Comparison of ENCODE assay signal across 15 cellular contexts in the genomic region with DNA sequence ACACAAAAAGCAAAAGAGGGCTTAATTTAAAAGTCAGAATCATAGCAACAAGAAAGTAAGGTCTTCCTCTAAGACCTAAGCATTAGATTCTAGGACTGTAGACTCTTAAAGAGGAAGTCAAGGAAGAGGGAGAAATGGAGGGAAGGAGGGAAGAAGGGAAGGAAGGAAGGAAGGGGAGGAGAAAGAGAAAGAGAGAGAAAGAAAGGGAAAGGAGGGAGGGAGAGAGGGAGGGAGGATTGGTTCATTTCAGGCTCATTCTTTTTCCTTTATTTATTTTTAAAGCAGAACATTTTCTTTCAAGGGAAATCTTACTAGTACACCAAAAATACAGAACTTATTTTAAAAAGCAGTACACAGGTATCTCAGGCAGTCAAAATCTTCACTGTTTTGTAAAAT.
A peak's percentile ranks its signal among the peaks of the same experiment; 100 is the strongest.
DNase-seq lines count a peak whose midpoint lies in the region; ATAC-seq, FAIRE-seq and TF ChIP-seq lines count a peak whose summit lies in the region.
"Had no signal": no experiment of that assay in that cellular context is flagged by ENCODE, and none has a peak within 500 bp of the region (broad histone marks: within the 10 kb centered on the region; RNA-seq: fewer than 3 reads in every experiment).

No MANE protein-coding gene starts in this region.

- FAIRE-seq in HepG2 (lab: Jason Lieb, UNC) (no peak), HTR-8/SVneo (lab: Jason Lieb, UNC) (no peak)
- FAIRE-seq: G401.6 had no signal

- peaks cover 69% of the 10 kb centered on the region for H3K4me1 ChIP-seq in HepG2 (ENCODE audit: insufficient read depth, low read length)
- peaks cover 0 to 16% (median 0%) of the 10 kb centered on the region in 4 donors for H3K4me1 ChIP-seq in right lobe of liver
- H3K4me1 ChIP-seq in muscle layer of duodenum (ENCODE audit: control insufficient read depth in 1 of 2, insufficient read depth in 2 of 2, low read length in 2 of 2): peaks cover 0 to 13% of the 10 kb centered on the region in 2 donors

- H3K4me3 Mint-ChIP-seq in chondrocyte (ENCODE audit: unreplicated experiment): no peak overlapping the region
- H3K4me3 Mint-ChIP-seq in activated T-cell treated with anti-CD3 and anti-CD28 coated beads, Interleukin-2, amount 50 U/mL, for 4 hours: no peak overlapping the region
- H3K4me3 Mint-ChIP-seq: activated CD8-positive, alpha-beta T cell treated with anti-CD3 and anti-CD28 coated beads, Interleukin-2, amount 10 ng/mL, durations not matched to agents 7 days and 5 days had no signal

- no peaks in the 10 kb centered on the region for H3K9me3 Mint-ChIP-seq in chondrocyte (ENCODE audit: low read depth)
- H3K9me3 Mint-ChIP-seq in activated T-cell treated with anti-CD3 and anti-CD28 coated beads, Interleukin-2, amount 50 U/mL, for 4 hours: no peaks in the 10 kb centered on the region

- H3K36me3 Mint-ChIP-seq in chondrocyte (ENCODE audit: low read depth): peaks cover 9% of the 10 kb centered on the region
- no peaks in the 10 kb centered on the region for H3K36me3 Mint-ChIP-seq in activated T-cell treated with anti-CD3 and anti-CD28 coated beads, Interleukin-2, amount 50 U/mL, for 4 hours (ENCODE audit: insufficient read depth)

- TF ChIP-seq CTCF in HepG2 (CRISPR knock-in tag; IDR thresholded peaks at IDR 0.05): no peak
- no peak for TF ChIP-seq CTCF in right lobe of liver (IDR thresholded peaks at IDR 0.05)
- no peak for TF ChIP-seq CTCF in chondrocyte (IDR thresholded peaks at IDR 0.05)

- peak overlapping the region; percentile 7 for H3K27ac ChIP-seq in HepG2 (ENCODE audit: extremely low read length, insufficient read depth, low read length)
- no peak overlapping the region for H3K27ac ChIP-seq in right lobe of liver
- peak overlapping the region; percentile 83 for H3K27ac ChIP-seq in muscle layer of duodenum (ENCODE audit: low read length)
- H3K27ac ChIP-seq: ascending aorta, ovary, upper lobe of left lung had no signal

- peaks cover 2% of the 10 kb centered on the region for H3K79me2 ChIP-seq in HepG2 (ENCODE audit: insufficient read depth, low read length)

- BruUV-seq in HepG2 (replicated peaks; lab: Mats Ljungman, UMichigan): no TSS peak

- H4K20me1 ChIP-seq in HepG2 (ENCODE audit: insufficient read depth, low read length): no peaks in the 10 kb centered on the region

- CTCF ChIA-PET in HepG2 (lab: Yijun Ruan, JAX; ENCODE audit: low intra/inter-chr PET ratio, low total read pairs): no interaction called here

- no peak for TF ChIP-seq POLR2A in HepG2 (IDR thresholded peaks at IDR 0.05; ENCODE audit: insufficient read depth in 1 of 2, low read depth in 2 of 2, low read length in 2 of 2)
- TF ChIP-seq POLR2A in right lobe of liver (IDR thresholded peaks at IDR 0.05): no peak

- H2AFZ ChIP-seq in HepG2 (ENCODE audit: low read length): no peak overlapping the region

- TF ChIP-seq EP300 in HepG2 (IDR thresholded peaks at IDR 0.05; ENCODE audit: low read depth in 2 of 2, low read length in 2 of 2): no peak
- no peak for TF ChIP-seq EP300 in HepG2 (CRISPR knock-in tag; IDR thresholded peaks at IDR 0.05; ENCODE audit: borderline replicate concordance)

- DNase-seq in HepG2 (ENCODE audit: low spot score) (no peak), right lobe of liver (no peak), chondrocyte (ENCODE audit: low spot score) (no peak), HTR-8/SVneo (ENCODE audit: insufficient read length, low spot score) (no peak), superior temporal gyrus (ENCODE audit: extremely low spot score) (no peak), NCI-H1092 (lab: John Stamatoyannopoulos, UW) (no peak)
- DNase-seq in activated T-cell treated with anti-CD3 and anti-CD28 coated beads, Interleukin-2, amount 50 U/mL, for 4 hours: no peak
- DNase-seq: activated CD8-positive, alpha-beta T cell treated with anti-CD3 and anti-CD28 coated beads, Interleukin-2, amount 10 ng/mL, durations not matched to agents 7 days and 5 days; NCI-H1105; ovary; upper lobe of left lung had no signal

- no peak overlapping the region for H3K4me3 ChIP-seq in HepG2 (replicated peaks in 1 of 3; ENCODE audit: insufficient read depth in 1 of 3, low read depth in 2 of 3, low read length in 3 of 3)
- no peak overlapping the region for H3K4me3 ChIP-seq in right lobe of liver
- H3K4me3 ChIP-seq in muscle layer of duodenum (ENCODE audit: low read depth in 1 of 2, low read length in 2 of 2): no peak overlapping the region
- H3K4me3 ChIP-seq: ascending aorta, lung, ovary, upper lobe of left lung had no signal

- TF ChIP-seq RAD21 in HepG2 (CRISPR knock-in tag; IDR thresholded peaks at IDR 0.05): no peak

- no peaks in the 10 kb centered on the region for H3K27me3 Mint-ChIP-seq in chondrocyte (ENCODE audit: low read depth)
- H3K27me3 Mint-ChIP-seq in activated T-cell treated with anti-CD3 and anti-CD28 coated beads, Interleukin-2, amount 50 U/mL, for 4 hours (ENCODE audit: low read depth): no peaks in the 10 kb centered on the region

- intact Hi-C loops in HepG2 (cut with micrococcal nuclease; ENCODE audit: unreplicated experiment) (loop anchor here (5.0 kb wide), 1 partner anchor 82 kb away; a partner anchor contains a TSS), right lobe of liver (cut with DNase I) (no loop called here)

- H3K9me3 ChIP-seq in HepG2 (ENCODE audit: low read length): no peaks in the 10 kb centered on the region
- no peaks in the 10 kb centered on the region for H3K9me3 ChIP-seq in right lobe of liver
- H3K9me3 ChIP-seq in muscle layer of duodenum (ENCODE audit: control insufficient read depth in 1 of 2, low read length in 2 of 2): no peaks in the 10 kb centered on the region
- H3K9me3 ChIP-seq: ascending aorta, ovary, upper lobe of left lung had no signal

- H3K27me3 ChIP-seq in HepG2 (ENCODE audit: control insufficient read depth in 1 of 2, insufficient read depth in 2 of 2, low read length in 2 of 2) (no peaks in the 10 kb centered on the region), right lobe of liver (no peaks in the 10 kb centered on the region), muscle layer of duodenum (ENCODE audit: low read depth, low read length) (no peaks in the 10 kb centered on the region)
- H3K27me3 ChIP-seq: ascending aorta, ovary, upper lobe of left lung had no signal

- peaks cover 30% of the 10 kb centered on the region for H3K4me1 Mint-ChIP-seq in chondrocyte (ENCODE audit: low read depth)
- H3K4me1 Mint-ChIP-seq in activated T-cell treated with anti-CD3 and anti-CD28 coated beads, Interleukin-2, amount 50 U/mL, for 4 hours (ENCODE audit: low read depth): peaks cover 1% of the 10 kb centered on the region

- no peak overlapping the region for H3K9ac ChIP-seq in HepG2 (ENCODE audit: insufficient read depth, low read depth, low read length)

- H3K36me3 ChIP-seq in HepG2 (replicated peaks in 1 of 2; ENCODE audit: control insufficient read depth in 1 of 2, insufficient read depth in 2 of 2, low read length in 2 of 2): peaks cover 16 to 47% of the 10 kb centered on the region in 2 experiments; a peak in 4 of 5 replicates
- peaks cover 0 to 12% (median 0%) of the 10 kb centered on the region in 4 donors for H3K36me3 ChIP-seq in right lobe of liver
- peaks cover 23 to 29% of the 10 kb centered on the region in 2 donors for H3K36me3 ChIP-seq in muscle layer of duodenum (ENCODE audit: control insufficient read depth in 1 of 2, insufficient read depth in 2 of 2, low read length in 2 of 2)
- H3K36me3 ChIP-seq: ovary had no signal

- ATAC-seq in HepG2 (no peak), right lobe of liver (no peak)
- ATAC-seq in activated T-cell treated with anti-CD3 and anti-CD28 coated beads, Interleukin-2, amount 50 U/mL, for 4 hours: no peak

- H3K4me2 ChIP-seq in HepG2 (ENCODE audit: low read depth, low read length): no peak overlapping the region

- POLR2A ChIA-PET in HepG2 (lab: Yijun Ruan, JAX): no interaction called here

- in situ Hi-C loops in HepG2 (cut with HindIII; ENCODE audit: extremely low pct_ligation_motif_present, low pct_unique_long_range_greater_than_20kb): loop anchor here (5.0 to 10.0 kb wide), 3 partner anchors 42 to 179 kb away; a partner anchor contains a TSS

- H3K27ac Mint-ChIP-seq in chondrocyte (ENCODE audit: unreplicated experiment): peak overlapping the region; percentile 93
- H3K27ac Mint-ChIP-seq: activated CD8-positive, alpha-beta T cell treated with anti-CD3 and anti-CD28 coated beads, Interleukin-2, amount 10 ng/mL, durations not matched to agents 7 days and 5 days had no signal

TF ChIP-seq in HepG2, 621 proteins besides CTCF, POLR2A, EP300 and RAD21:
- peak; percentile 45 for TF ChIP-seq HNRNPK (IDR thresholded peaks at IDR 0.05; ENCODE audit: low read depth, low read length, poor library complexity, severe bottlenecking)
- TF ChIP-seq BORCS8-MEF2B (CRISPR knock-in tag; IDR thresholded peaks at IDR 0.05): no peak

Comparison
In these comparisons a context has a peak if more than half of its experiments do, and no peak if none do; other contexts are left out.
1. H3K27ac ChIP-seq: peak in HepG2 (single experiment) and muscle layer of duodenum (single experiment); none in right lobe of liver (0 of 3).